6 cellular contexts compared by ENCODE assay signal in the genomic region with DNA sequence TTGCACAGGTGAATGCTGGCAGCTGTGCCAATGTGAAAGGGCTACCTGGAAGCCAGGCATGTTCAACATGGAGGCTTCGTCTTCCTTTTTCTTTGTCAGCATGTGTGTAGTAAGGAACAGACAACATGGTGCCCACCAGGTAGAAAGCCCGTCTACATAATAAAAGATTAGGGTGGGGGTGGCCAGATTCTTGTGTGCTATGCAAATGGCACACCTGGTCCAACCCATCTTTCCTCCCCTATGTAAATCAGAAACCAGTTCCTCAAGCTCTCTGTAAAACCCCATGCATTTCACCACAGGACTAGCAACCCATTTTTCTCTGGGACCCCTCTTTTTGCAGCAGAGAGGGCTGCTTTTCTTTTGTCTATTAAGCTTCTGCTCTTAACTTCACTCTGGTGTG.
"Had no signal": no experiment of that assay in that cellular context is flagged by ENCODE, and none has a peak within 500 bp of the region (broad histone marks: within the 10 kb centered on the region; RNA-seq: fewer than 3 reads in every experiment).

No MANE protein-coding gene starts in this region.

- H3K4me3 ChIP-seq: GM23248, K562 had no signal

- FAIRE-seq: HTR-8/SVneo, K562 had no signal

- DNase-seq: GM23248, H7, HCEC 1CT, IMR-90 had no signal

- H3K27ac ChIP-seq: GM23248 had no signal

- H2AFZ ChIP-seq: GM23248 had no signal

- H3K9ac ChIP-seq: GM23248 had no signal

- ATAC-seq: K562 had no signal
